1 cellular context compared by ENCODE assay signal in the genomic region with DNA sequence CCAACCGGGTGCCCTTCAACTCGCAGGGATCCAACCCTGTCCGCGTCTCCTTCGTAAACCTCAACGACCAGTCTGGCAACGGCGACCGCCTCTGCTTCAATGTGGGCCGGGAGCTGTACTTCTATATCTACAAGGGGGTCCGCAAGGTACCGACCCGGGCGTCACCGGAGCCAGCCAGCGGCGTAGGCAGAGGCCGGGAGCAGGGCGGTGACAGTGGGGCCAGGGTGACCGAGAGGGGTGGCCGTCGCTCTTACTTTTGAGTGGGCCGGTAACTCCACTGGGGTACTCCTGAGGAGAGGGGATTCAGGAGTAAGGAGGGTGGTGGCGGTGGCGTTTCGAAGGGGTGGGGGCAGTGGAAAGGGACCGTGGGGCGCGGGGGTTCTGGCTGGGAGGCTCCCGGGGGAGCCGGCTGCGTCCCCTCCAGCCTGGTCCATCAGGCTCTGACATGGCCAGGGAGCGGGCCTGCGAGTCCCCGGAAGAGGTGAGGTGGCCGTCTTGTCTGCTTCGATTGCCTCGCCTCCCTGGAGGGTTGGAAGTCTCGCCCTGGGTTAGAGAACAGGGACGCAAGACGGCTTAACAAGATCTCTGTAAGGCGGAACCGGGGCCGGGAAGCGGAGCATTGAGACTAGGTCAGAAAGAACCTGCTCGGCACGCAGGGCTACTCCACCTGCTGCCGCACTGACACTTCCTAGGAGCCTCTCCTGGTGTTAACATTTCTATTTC.
TF ChIP-seq lines count a peak whose summit lies in the region.

No MANE protein-coding gene starts in this region.

TF ChIP-seq in GM12878, 131 proteins besides CTCF, POLR2A, EP300 and RAD21 (continued from another document):
- TF ChIP-seq CBX3 (IDR thresholded peaks at IDR 0.05; ENCODE audit: borderline replicate concordance, low read depth) (no peak), RB1 (IDR thresholded peaks at IDR 0.05; ENCODE audit: borderline replicate concordance) (peak; percentile 25; the same call in 1 of the 2 replicates), RUNX3 (IDR thresholded peaks at IDR 0.05; ENCODE audit: low read length) (no peak), NKRF (conservative IDR thresholded peaks at IDR 0.05) (0 out of 2 replicates have a peak, but pooled peaks have one; percentile 19), ZNF217 (IDR thresholded peaks at IDR 0.05) (no peak), CBFB (IDR thresholded peaks at IDR 0.05; ENCODE audit: low read depth) (0 out of 2 replicates have a peak, but pooled peaks have one; percentile 14), PAX5 (IDR thresholded peaks at IDR 0.05; ENCODE audit: borderline replicate concordance, low read depth, low read length) (no peak), NFIC (IDR thresholded peaks at IDR 0.05; ENCODE audit: low read depth, low read length) (no peak), NR2C1 (IDR thresholded peaks at IDR 0.05) (no peak)
TF ChIP-seq in GM12878: peak in this region for 3.
